8 cellular contexts compared by ENCODE assay signal in genomic region chr14:68978550-68978911, GRCh38. TPM values are rescaled to one million over a fixed set of nuclear protein-coding genes. Genes with fewer than 3 reads are reported as not detected.
DNase-seq lines count a peak whose midpoint lies in the region; ATAC-seq and TF ChIP-seq lines count a peak whose summit lies in the region.

No MANE protein-coding gene starts in this region.

- H3K9me2 ChIP-seq in DOHH2 (replicated peaks; ENCODE audit: control insufficient read depth, low read length), result no peaks in the 10 kb centered on the region

- H3K36me3 ChIP-seq in DOHH2 (ENCODE audit: control insufficient read depth, low read length) (no peaks in the 10 kb centered on the region), mesodermal cell (ENCODE audit: control insufficient read depth, insufficient read depth, low read length) (peaks cover 42% of the 10 kb centered on the region), thyroid gland (no peaks in the 10 kb centered on the region)

- peak; percentile 89 for DNase-seq in ecto neural progenitor cell (ENCODE audit: low spot score)
- DNase-seq in thyroid gland, result peak; percentile 75
- DNase-seq in foreskin melanocyte, result no peak
- DNase-seq in NCI-H2029 (lab: John Stamatoyannopoulos, UW), result no peak

- ATAC-seq in activated CD4-positive, CD25-positive, alpha-beta regulatory T cell treated with anti-CD3 and anti-CD28 coated beads, Interleukin-2, amount 50 U/mL, for 24 hours, result peak; percentile 17 to 21

- H4K20me1 ChIP-seq in DOHH2 (ENCODE audit: control insufficient read depth, insufficient read depth, low read depth, low read length), result no peaks in the 10 kb centered on the region

- H3K9me3 Mint-ChIP-seq in IgD-negative memory B cell, result peaks cover 0 to 3% (median 0%) of the 10 kb centered on the region in 3 donors

- peak overlapping the region; percentile 63 to 88 (median 76) for H3K4me3 Mint-ChIP-seq in IgD-negative memory B cell

- H3K27ac Mint-ChIP-seq in IgD-negative memory B cell, result no peak overlapping the region

- intact Hi-C loops in thyroid gland (cut with DNase I), result loop anchor here (5.0 kb wide), 1 partner anchor 61 kb away; no protein-coding TSS in a partner anchor

- peak overlapping the region; percentile 66 for H3K4me2 ChIP-seq in DOHH2 (ENCODE audit: low read length)

- H3K4me1 Mint-ChIP-seq in IgD-negative memory B cell, result peaks cover 0 to 4% (median 1%) of the 10 kb centered on the region in 3 donors

- no peaks in the 10 kb centered on the region for H3K79me2 ChIP-seq in DOHH2 (ENCODE audit: control insufficient read depth, low read length)

- peaks cover 38% of the 10 kb centered on the region for H3K27me3 Mint-ChIP-seq in IgD-negative memory B cell

- H3K4me1 ChIP-seq in DOHH2 (ENCODE audit: control insufficient read depth, low read length) (peaks cover 12% of the 10 kb centered on the region), mesodermal cell (ENCODE audit: control insufficient read depth, insufficient read depth, low read length, poor library complexity, severe bottlenecking) (peaks cover 52% of the 10 kb centered on the region), thyroid gland (peaks cover 12 to 31% of the 10 kb centered on the region in 2 donors)

- 0 to 1% methylated on average over 22 to 24 of the region's 40 CpGs for WGBS in mesodermal cell (ENCODE audit: insufficient coverage in 2 of 2), 2 experiments
- WGBS in thyroid gland, 2 donors, result 0% methylated on average over 4 to 10 of the region's 40 CpGs

- TF ChIP-seq CTCF in DOHH2 (IDR thresholded peaks at IDR 0.05; ENCODE audit: low read depth, low read length, poor library complexity, severe bottlenecking) (no peak), thyroid gland (IDR thresholded peaks at IDR 0.05) (no peak)

- H3K27ac ChIP-seq in DOHH2 (ENCODE audit: low read depth, low read length) (no peak overlapping the region), mesodermal cell (ENCODE audit: low read depth, low read length, severe bottlenecking) (peak overlapping the region; percentile 95), thyroid gland (peak overlapping the region; percentile 61 to 93 (median 92))

- peak in 1 of 2 donors; percentile 20 for TF ChIP-seq POLR2A in thyroid gland (IDR thresholded peaks at IDR 0.05)

- no peaks in the 10 kb centered on the region for H3F3A ChIP-seq in DOHH2 (ENCODE audit: control insufficient read depth, insufficient read depth)

- H3K27me3 ChIP-seq in DOHH2 (ENCODE audit: control insufficient read depth, low read length), result peaks cover 60% of the 10 kb centered on the region
- H3K27me3 ChIP-seq in thyroid gland, result no peaks in the 10 kb centered on the region

- H3K9me3 ChIP-seq in DOHH2 (ENCODE audit: control insufficient read depth, insufficient read depth, low read length) (no peaks in the 10 kb centered on the region), mesodermal cell (ENCODE audit: control insufficient read depth, low read length) (no peaks in the 10 kb centered on the region), thyroid gland (no peaks in the 10 kb centered on the region)

- H3K4me3 ChIP-seq in DOHH2 (ENCODE audit: low read length) (peak overlapping the region; percentile 51), mesodermal cell (ENCODE audit: extremely low read depth, insufficient read depth, low read length, poor library complexity, severe bottlenecking) (peak overlapping the region; percentile 97), thyroid gland (replicated peaks in 1 of 3) (peak overlapping the region; percentile 60 to 81 (median 76))

- peaks cover 1% of the 10 kb centered on the region for H3K36me3 Mint-ChIP-seq in IgD-negative memory B cell

RNA-seq across cellular contexts. Expression of gene ACTN1, which starts 0.6 kb away (rescaled TPM):
- polyA plus RNA-seq in IgD-negative memory B cell, result 4.2 TPM
- polyA plus RNA-seq in mesodermal cell (2013, experiment 1 of 2), result 357 TPM
- 310 TPM for polyA plus RNA-seq in mesodermal cell (2013, experiment 2 of 2)
- 10 to 100 TPM; 48.1 to 90.4 (median 64.8) TPM for total RNA-seq in thyroid gland

Comparison
In these comparisons a context has a peak if more than half of its experiments do, and no peak if none do; other contexts are left out.
1. DNase-seq: peak in ecto neural progenitor cell (single experiment) and thyroid gland (2 of 2); none in foreskin melanocyte (single experiment) and NCI-H2029 (single experiment).
2. Peak in every context shown above with its lines, with median percentiles within 50 percentile points of each other: H3K4me3 ChIP-seq.